Comparison of ENCODE assay signal across 8 cellular contexts in the genomic region with DNA sequence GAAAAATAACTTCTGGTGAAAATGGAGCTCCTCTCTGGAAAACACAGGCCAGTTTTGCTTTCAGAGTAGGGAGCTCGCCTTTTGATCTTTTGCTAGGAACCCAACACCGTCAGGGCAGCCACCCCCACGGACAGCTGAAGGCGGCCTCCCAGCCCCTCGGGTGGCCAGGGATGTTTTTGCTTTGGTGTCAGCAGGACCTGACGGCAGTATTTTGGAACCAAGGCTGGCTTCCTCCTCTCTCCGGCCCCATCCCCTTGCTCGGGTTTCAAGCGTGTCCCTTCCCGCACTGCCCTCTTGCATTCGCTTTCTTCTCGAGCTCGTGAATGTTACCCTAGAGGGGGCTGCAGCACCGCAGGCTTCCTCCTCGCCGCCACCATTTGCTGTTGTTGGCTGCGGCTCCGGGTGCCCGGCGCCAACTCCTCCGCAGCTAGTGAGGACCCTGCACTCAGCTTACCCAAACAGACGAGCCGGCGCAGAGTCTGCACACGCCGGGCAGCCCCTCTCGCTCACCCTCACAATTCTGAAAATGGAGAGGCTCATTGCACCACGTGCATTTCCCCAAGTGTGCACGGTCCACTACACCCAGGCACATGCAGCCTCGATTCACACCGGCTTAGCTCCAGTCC. TPM values are rescaled to one million over a fixed set of nuclear protein-coding genes. Genes with fewer than 3 reads are reported as not detected.
DNase-seq lines count a peak whose midpoint lies in the region; ATAC-seq, FAIRE-seq and TF ChIP-seq lines count a peak whose summit lies in the region.

No MANE protein-coding gene starts in this region.

- TF ChIP-seq CTCF in H1 (IDR thresholded peaks at IDR 0.05; ENCODE audit: control extremely low read depth in 1 of 3, insufficient read depth in 1 of 3, low read depth in 1 of 3, low read length in 3 of 3) (peak; percentile 21 to 44 (median 43)), lower leg skin (IDR thresholded peaks at IDR 0.05) (no peak), thoracic aorta (IDR thresholded peaks at IDR 0.05) (peak; percentile 31)

- H3K27me3 ChIP-seq in H1 (replicated peaks in 1 of 4; ENCODE audit: control insufficient read depth in 3 of 4, extremely low read depth in 1 of 4, insufficient read depth in 3 of 4, low read length in 3 of 4) (peaks cover 0 to 2% (median 0%) of the 10 kb centered on the region in 4 experiments; a peak in 2 of 7 replicates), thoracic aorta (replicated peaks; ENCODE audit: insufficient read depth) (no peaks in the 10 kb centered on the region)

- TF ChIP-seq RAD21 in H1 (IDR thresholded peaks at IDR 0.05 in 1 of 2, conservative IDR thresholded peaks at IDR 0.05 in 1 of 2; ENCODE audit: low read depth in 2 of 2, low read length in 2 of 2) = peak; percentile 48 to 67

- no peaks in the 10 kb centered on the region for H3K23me2 ChIP-seq in H1 (ENCODE audit: low read depth, low read length)

- H3K9me3 Mint-ChIP-seq in activated CD4-positive, alpha-beta memory T cell treated with anti-CD3 and anti-CD28 coated beads for 36 hours = no peaks in the 10 kb centered on the region

- peak overlapping the region; percentile 53; the same call in 1 of the 2 replicates for H2BK20ac ChIP-seq in H1 (ENCODE audit: low read length)

- no peak overlapping the region for H2AK5ac ChIP-seq in H1 (ENCODE audit: low read depth, low read length)

- no peaks in the 10 kb centered on the region for H4K20me1 ChIP-seq in H1 (replicated peaks in 1 of 2; ENCODE audit: control insufficient read depth in 1 of 2, insufficient read depth in 2 of 2, low read length in 2 of 2)

- H3K27ac ChIP-seq in H1 (ENCODE audit: low read depth, low read length) = no peak overlapping the region
- H3K27ac ChIP-seq in thoracic aorta = peak overlapping the region; percentile 78 to 82

- H2BK15ac ChIP-seq in H1 (ENCODE audit: low read length) = peak overlapping the region; percentile 50; the same call in 1 of the 2 replicates

- peak overlapping the region; percentile 80 for H2AFZ ChIP-seq in H1 (ENCODE audit: low read length)

- no peak overlapping the region for H3K56ac ChIP-seq in H1 (replicated peaks; ENCODE audit: insufficient read length, low read depth, low read length)

- TF ChIP-seq EP300 in H1 (IDR thresholded peaks at IDR 0.05; ENCODE audit: borderline replicate concordance in 1 of 2, low read depth in 2 of 2, low read length in 2 of 2) = no peak

- H3K27ac Mint-ChIP-seq in activated CD4-positive, alpha-beta memory T cell treated with anti-CD3 and anti-CD28 coated beads for 36 hours = no peak overlapping the region

- TF ChIP-seq POLR2A in H1 (IDR thresholded peaks at IDR 0.05; ENCODE audit: control extremely low read depth in 1 of 2, low read depth in 2 of 2, low read length in 2 of 2) (peak in 1 of 2 experiments; percentile 58; a peak in 2 of 3 replicates), lower leg skin (IDR thresholded peaks at IDR 0.05) (no peak)

- no peaks in the 10 kb centered on the region for H3K9me3 ChIP-seq in H1 (ENCODE audit: insufficient read depth in 2 of 2, low read depth in 1 of 2, low read length in 1 of 2)
- no peaks in the 10 kb centered on the region for H3K9me3 ChIP-seq in thoracic aorta

- peak overlapping the region; percentile 89 for H3K18ac ChIP-seq in H1 (ENCODE audit: extremely low read depth, low read length)

- H2BK12ac ChIP-seq in H1 (ENCODE audit: low read depth, low read length) = peak overlapping the region; percentile 33; the same call in 1 of the 2 replicates

- no peak overlapping the region for H3K23ac ChIP-seq in H1 (ENCODE audit: insufficient read length)

- H2BK5ac ChIP-seq in H1 (ENCODE audit: low read depth, low read length) = no peak overlapping the region; the same call in 1 of the 2 replicates

- H3K4me3 ChIP-seq in H1 (ENCODE audit: extremely low read depth in 1 of 4, insufficient read depth in 2 of 4, low read depth in 3 of 4, low read length in 4 of 4) (peak overlapping the region in 3 of 4 experiments; percentile 2 to 45 (median 7); a peak in 4 of 8 replicates), lower leg skin (ENCODE audit: low read depth, poor library complexity, severe bottlenecking) (no peak overlapping the region), thoracic aorta (peak overlapping the region; percentile 69)

- intact Hi-C loops in lower leg skin (cut with DNase I; ENCODE audit: low total_unique reads) = no loop called here
- intact Hi-C loops in activated CD4-positive, alpha-beta memory T cell treated with anti-CD3 and anti-CD28 coated beads for 36 hours (cut with micrococcal nuclease) = no loop called here

- H3K4ac ChIP-seq in H1 (replicated peaks; ENCODE audit: insufficient read length, low read depth, low read length) = no peak overlapping the region

- POLR2A ChIA-PET in H1 (lab: Charles Lee; ENCODE audit: partially characterized antibody) = interaction anchor here (0.7 to 1.4 kb wide), 3 partner anchors 13 to 183 kb away, joined by 3 to 4 read pairs (median 3); no protein-coding TSS in a partner anchor
- POLR2A ChIA-PET in activated CD4-positive, alpha-beta memory T cell treated with anti-CD3 and anti-CD28 coated beads for 36 hours (lab: Charles Lee) = no interaction called here

- no peak for FAIRE-seq in H1 (lab: Jason Lieb, UNC)

- H4K8ac ChIP-seq in H1 (ENCODE audit: extremely low read depth, insufficient read depth, low read length) = peak overlapping the region; percentile 97

- 0 out of 7 replicates have a peak overlapping the region, but pooled peaks of 1 of the 4 experiments have one; percentile 14 for H3K9ac ChIP-seq in H1 (replicated peaks in 1 of 4; ENCODE audit: extremely low read depth in 1 of 4, low read depth in 3 of 4, low read length in 3 of 4)

- H3K4me1 ChIP-seq in H1 (replicated peaks in 1 of 4; ENCODE audit: control insufficient read depth in 3 of 4, insufficient read depth in 4 of 4, low read length in 3 of 4) (peaks cover 0 to 8% (median 6%) of the 10 kb centered on the region in 4 experiments; a peak in 5 of 7 replicates), thoracic aorta (ENCODE audit: control insufficient read depth in 1 of 2, low read depth in 2 of 2) (peaks cover 8 to 48% of the 10 kb centered on the region in 2 donors)

- H3K36me3 ChIP-seq in H1 (ENCODE audit: control insufficient read depth in 2 of 4, insufficient read depth in 4 of 4, low read length in 3 of 4) (no peaks in the 10 kb centered on the region), thoracic aorta (no peaks in the 10 kb centered on the region)

- peaks cover 17% of the 10 kb centered on the region for H3K27me3 Mint-ChIP-seq in activated CD4-positive, alpha-beta memory T cell treated with anti-CD3 and anti-CD28 coated beads for 36 hours

- H3K4me1 Mint-ChIP-seq in activated CD4-positive, alpha-beta memory T cell treated with anti-CD3 and anti-CD28 coated beads for 36 hours (ENCODE audit: low read depth) = peaks cover 3% of the 10 kb centered on the region

- H3K14ac ChIP-seq in H1 (ENCODE audit: insufficient read length) = no peak overlapping the region

- H4K91ac ChIP-seq in H1 (replicated peaks; ENCODE audit: insufficient read length, low read length) = peak overlapping the region; percentile 83

- 33% methylated on average over 31 of the region's 31 CpGs; no CpG with 5 or more reads in 1 of the 2 experiments for WGBS in H1 (ENCODE audit: extremely low coverage in 1 of 2, insufficient coverage in 1 of 2, insufficient read length in 1 of 2, insufficient replicate concordance in 2 of 2, low coverage in 1 of 2, low lambda C conversion rate in 2 of 2, missing lambda C conversion rate in 1 of 2), 2 experiments
- 6 to 7% methylated on average over 30 to 31 of the region's 31 CpGs for WGBS in lower leg skin, 2 donors

- ATAC-seq in thoracic aorta (ENCODE audit: insufficient number of reproducible peaks, low FRiP score, low read depth) = no peak
- no peak for ATAC-seq in GM19452 (IDR thresholded peaks at IDR 0.05; ENCODE audit: unreplicated experiment)
- ATAC-seq in HG03045 (IDR thresholded peaks at IDR 0.05; ENCODE audit: unreplicated experiment) = no peak

- no peaks in the 10 kb centered on the region for H3K79me1 ChIP-seq in H1 (ENCODE audit: low read depth, low read length)

- no peak overlapping the region for H3K4me3 Mint-ChIP-seq in activated CD4-positive, alpha-beta memory T cell treated with anti-CD3 and anti-CD28 coated beads for 36 hours

- CTCF ChIA-PET in H1 (lab: Charles Lee; ENCODE audit: partially characterized antibody) = interaction anchor here (0.6 to 3.0 kb wide), 27 partner anchors 9 to 878 kb away, joined by 3 to 15 read pairs (median 3); a partner anchor contains a TSS
- CTCF ChIA-PET in activated CD4-positive, alpha-beta memory T cell treated with anti-CD3 and anti-CD28 coated beads for 36 hours (lab: Charles Lee) = no interaction called here

- H3K79me2 ChIP-seq in H1 (ENCODE audit: control insufficient read depth in 1 of 2, insufficient read depth in 2 of 2, low read length in 2 of 2) = no peaks in the 10 kb centered on the region

- H2BK120ac ChIP-seq in H1 (replicated peaks; ENCODE audit: low read depth, low read length) = no peak overlapping the region

- DNase-seq in NCI-H1092 (lab: John Stamatoyannopoulos, UW) = peak; percentile 31
- peak; percentile 25 to 62 for DNase-seq in H1 (ENCODE audit: low read depth in 1 of 2, low spot score in 2 of 2)
- peak; percentile 22 to 83 for DNase-seq in lower leg skin (ENCODE audit: low spot score in 2 of 2)
- DNase-seq in thoracic aorta (ENCODE audit: low spot score) = peak; percentile 3
- no peak for DNase-seq in activated CD4-positive, alpha-beta memory T cell treated with anti-CD3 and anti-CD28 coated beads for 36 hours
- DNase-seq in stimulated activated naive CD4-positive, alpha-beta T cell (lab: John Stamatoyannopoulos, UW) = no peak

- no peaks in the 10 kb centered on the region for H3K36me3 Mint-ChIP-seq in activated CD4-positive, alpha-beta memory T cell treated with anti-CD3 and anti-CD28 coated beads for 36 hours

- peak overlapping the region; percentile 28 for H4K5ac ChIP-seq in H1 (ENCODE audit: insufficient read length, low read depth, low read length)

- H3K4me2 ChIP-seq in H1 (ENCODE audit: insufficient read depth in 1 of 2, low read depth in 2 of 2, low read length in 2 of 2) = peak overlapping the region; percentile 53 to 55

RNA-seq across cellular contexts. Expression of a gene that starts 35.5 kb away (rescaled TPM):
- 0.84 and 0.90 TPM in 2 replicates for total RNA-seq in H1 (2021; fragmentation: NEBNext Ultra II Directional; extraction: Animal tissue kit (Norgen Biotek cat#: 25700))
- polyA plus RNA-seq in H1 (2011; rRNA removed) = 1.1 TPM in 2 replicates
- polyA plus RNA-seq in H1 (2011; cell fraction: cytosol; rRNA removed) = 1.2 TPM
- 1.9 TPM for polyA plus RNA-seq in H1 (2011; cell fraction: nucleus; rRNA removed)
- 0.79 to 2.1 TPM (median 1.2 TPM) in 4 replicates for polyA plus RNA-seq in H1 (2012, experiment 1 of 2)
- polyA plus RNA-seq in H1 (2012, experiment 2 of 2) = 0.72 TPM
- 1.8 TPM for polyA plus RNA-seq in H1 (2013, experiment 1 of 2)
- 1.8 TPM for polyA plus RNA-seq in H1 (2013, experiment 2 of 2)
- 4.4 and 7.4 TPM in 2 replicates for polyA minus RNA-seq in H1 (2011; rRNA and poly(A)+ RNA removed)
- polyA minus RNA-seq in H1 (2011; cell fraction: cytosol; rRNA and poly(A)+ RNA removed) = 0.73 TPM
- 8.4 TPM for polyA minus RNA-seq in H1 (2011; cell fraction: nucleus; rRNA and poly(A)+ RNA removed)
- total RNA-seq in lower leg skin (1 to 10 TPM; 1.2 to 3.6 (median 1.9) TPM), thoracic aorta (10 to 100 TPM; 61.4 to 75.5 TPM)
- not detected for total RNA-seq in activated CD4-positive, alpha-beta memory T cell treated with anti-CD3 and anti-CD28 coated beads for 36 hours

Comparison
In these comparisons a context has a peak if more than half of its experiments do, and no peak if none do; other contexts are left out.
1. DNase-seq: peak in NCI-H1092 (single experiment), H1 (2 of 2), lower leg skin (2 of 2) and thoracic aorta (single experiment); none in activated CD4-positive, alpha-beta memory T cell treated with anti-CD3 and anti-CD28 coated beads for 36 hours (single experiment) and stimulated activated naive CD4-positive, alpha-beta T cell (0 of 6).
2. CTCF ChIP-seq: peak in H1 (3 of 3) and thoracic aorta (single experiment); none in lower leg skin (0 of 3).
3. RNA of a gene that starts 35.5 kb away (total RNA-seq): 61.4 to 75.5 TPM in thoracic aorta; 1.2 to 3.6 TPM in lower leg skin, 0.84 to 0.90 TPM in H1 and not detected in activated CD4-positive, alpha-beta memory T cell treated with anti-CD3 and anti-CD28 coated beads for 36 hours; every median in the first group is over 10 times any median in the second.